Comparison of ENCODE assay signal across 22 cellular contexts in genomic region chr18:11862468-11863137, GRCh38.
"Had no signal": no experiment of that assay in that cellular context is flagged by ENCODE, and none has a peak within 500 bp of the region (broad histone marks: within the 10 kb centered on the region; RNA-seq: fewer than 3 reads in every experiment).

No MANE protein-coding gene starts in this region.

- H3K4me1 ChIP-seq: prostate gland had no signal

- H3K27me3 Mint-ChIP-seq: activated naive CD8-positive, alpha-beta T cell treated with anti-CD3 and anti-CD28 coated beads, Interleukin-2, amount 10 ng/mL, durations not matched to agents 7 days and 5 days; brain had no signal

- H3K27ac ChIP-seq: left ventricle myocardium inferior, prostate gland, thoracic aorta had no signal

- H3K9me3 ChIP-seq: left ventricle myocardium inferior, mucosa of descending colon, prostate gland, thoracic aorta had no signal

- H3K36me3 Mint-ChIP-seq: activated CD4-positive, alpha-beta memory T cell treated with anti-CD3 and anti-CD28 coated beads for 36 hours; activated CD8-positive, alpha-beta memory T cell treated with anti-CD3 and anti-CD28 coated beads, Interleukin-2, amount 10 ng/mL, durations not matched to agents 7 days and 5 days; activated naive CD8-positive, alpha-beta T cell treated with anti-CD3 and anti-CD28 coated beads, Interleukin-2, amount 10 ng/mL, durations not matched to agents 7 days and 5 days; brain; naive thymus-derived CD4-positive, alpha-beta T cell; WTC11 had no signal

- H3K4me3 ChIP-seq: left ventricle myocardium inferior, mucosa of descending colon, prostate gland, skin epidermis, thoracic aorta had no signal

- H3K4me3 Mint-ChIP-seq: activated CD4-positive, alpha-beta memory T cell treated with anti-CD3 and anti-CD28 coated beads for 36 hours; activated CD4-positive, alpha-beta T cell treated with anti-CD3 and anti-CD28 coated beads for 36 hours; activated CD8-positive, alpha-beta memory T cell treated with anti-CD3 and anti-CD28 coated beads, Interleukin-2, amount 10 ng/mL, durations not matched to agents 7 days and 5 days; activated naive CD8-positive, alpha-beta T cell treated with anti-CD3 and anti-CD28 coated beads, Interleukin-2, amount 10 ng/mL, durations not matched to agents 7 days and 5 days; naive thymus-derived CD4-positive, alpha-beta T cell; T-helper 2 cell treated with Interferon-gamma antibody and Interleukin-4, amounts not matched to agents 5 μg/mL and 100 μg/mL, for 36 hours; WTC11 had no signal

- H3K36me3 ChIP-seq: left ventricle myocardium inferior, prostate gland, thoracic aorta had no signal

- DNase-seq: activated CD4-positive, alpha-beta memory T cell treated with anti-CD3 and anti-CD28 coated beads for 36 hours; activated CD4-positive, alpha-beta T cell treated with anti-CD3 and anti-CD28 coated beads for 36 hours; activated CD8-positive, alpha-beta memory T cell treated with anti-CD3 and anti-CD28 coated beads, Interleukin-2, amount 10 ng/mL, durations not matched to agents 7 days and 5 days; activated naive CD4-positive, alpha-beta T cell treated with Interleukin-2 at 50 U/mL for 16 hours; activated naive CD8-positive, alpha-beta T cell treated with anti-CD3 and anti-CD28 coated beads, Interleukin-2, amount 10 ng/mL, durations not matched to agents 7 days and 5 days; activated T-cell treated with anti-CD3 and anti-CD28 coated beads, Interleukin-2, amount 50 U/mL, for 1 hour; caudate nucleus; foreskin melanocyte; left ventricle myocardium inferior; mammary epithelial cell; mucosa of descending colon; naive thymus-derived CD4-positive, alpha-beta T cell; right cardiac atrium; stimulated activated CD4-positive, alpha-beta T cell treated with anti-CD3 and anti-CD28 coated beads, Interleukin-15, amount 100 ng/mL, for 24 hours; stimulated activated CD4-positive, alpha-beta T cell treated with anti-CD3 and anti-CD28 coated beads, Interleukin-2, amount 100 ng/mL, for 48 hours had no signal

- ATAC-seq: activated CD4-positive, alpha-beta T cell treated with anti-CD3 and anti-CD28 coated beads for 36 hours; activated CD8-positive, alpha-beta memory T cell treated with anti-CD3 and anti-CD28 coated beads, Interleukin-2, amount 10 ng/mL, durations not matched to agents 7 days and 5 days; mucosa of descending colon; naive thymus-derived CD4-positive, alpha-beta T cell; right cardiac atrium; WTC11 had no signal

- H3K27ac Mint-ChIP-seq: activated CD4-positive, alpha-beta memory T cell treated with anti-CD3 and anti-CD28 coated beads for 36 hours; activated CD4-positive, alpha-beta T cell treated with anti-CD3 and anti-CD28 coated beads for 36 hours; activated CD8-positive, alpha-beta memory T cell treated with anti-CD3 and anti-CD28 coated beads, Interleukin-2, amount 10 ng/mL, durations not matched to agents 7 days and 5 days; activated naive CD8-positive, alpha-beta T cell treated with anti-CD3 and anti-CD28 coated beads, Interleukin-2, amount 10 ng/mL, durations not matched to agents 7 days and 5 days; activated T-helper 2 cell treated with anti-CD3 and anti-CD28 coated beads, Interferon-gamma antibody, Interleukin-2, Interleukin-4, amounts not matched to agents 10 μg/mL and 5 μg/mL and 100 μg/mL, durations not matched to agents 14 hours and 24 hours and 36 hours; T-helper 2 cell treated with Interferon-gamma antibody and Interleukin-4, amounts not matched to agents 5 μg/mL and 100 μg/mL, for 36 hours had no signal

- H3K9me3 Mint-ChIP-seq: activated CD4-positive, alpha-beta memory T cell treated with anti-CD3 and anti-CD28 coated beads for 36 hours; activated naive CD8-positive, alpha-beta T cell treated with anti-CD3 and anti-CD28 coated beads, Interleukin-2, amount 10 ng/mL, durations not matched to agents 7 days and 5 days; activated T-helper 2 cell treated with anti-CD3 and anti-CD28 coated beads, Interferon-gamma antibody, Interleukin-2, Interleukin-4, amounts not matched to agents 10 μg/mL and 5 μg/mL and 100 μg/mL, durations not matched to agents 14 hours and 24 hours and 36 hours; naive thymus-derived CD4-positive, alpha-beta T cell; T-helper 2 cell treated with Interferon-gamma antibody and Interleukin-4, amounts not matched to agents 5 μg/mL and 100 μg/mL, for 36 hours; WTC11 had no signal
